ENCODE assay signal across 8 cellular contexts in the genomic region with DNA sequence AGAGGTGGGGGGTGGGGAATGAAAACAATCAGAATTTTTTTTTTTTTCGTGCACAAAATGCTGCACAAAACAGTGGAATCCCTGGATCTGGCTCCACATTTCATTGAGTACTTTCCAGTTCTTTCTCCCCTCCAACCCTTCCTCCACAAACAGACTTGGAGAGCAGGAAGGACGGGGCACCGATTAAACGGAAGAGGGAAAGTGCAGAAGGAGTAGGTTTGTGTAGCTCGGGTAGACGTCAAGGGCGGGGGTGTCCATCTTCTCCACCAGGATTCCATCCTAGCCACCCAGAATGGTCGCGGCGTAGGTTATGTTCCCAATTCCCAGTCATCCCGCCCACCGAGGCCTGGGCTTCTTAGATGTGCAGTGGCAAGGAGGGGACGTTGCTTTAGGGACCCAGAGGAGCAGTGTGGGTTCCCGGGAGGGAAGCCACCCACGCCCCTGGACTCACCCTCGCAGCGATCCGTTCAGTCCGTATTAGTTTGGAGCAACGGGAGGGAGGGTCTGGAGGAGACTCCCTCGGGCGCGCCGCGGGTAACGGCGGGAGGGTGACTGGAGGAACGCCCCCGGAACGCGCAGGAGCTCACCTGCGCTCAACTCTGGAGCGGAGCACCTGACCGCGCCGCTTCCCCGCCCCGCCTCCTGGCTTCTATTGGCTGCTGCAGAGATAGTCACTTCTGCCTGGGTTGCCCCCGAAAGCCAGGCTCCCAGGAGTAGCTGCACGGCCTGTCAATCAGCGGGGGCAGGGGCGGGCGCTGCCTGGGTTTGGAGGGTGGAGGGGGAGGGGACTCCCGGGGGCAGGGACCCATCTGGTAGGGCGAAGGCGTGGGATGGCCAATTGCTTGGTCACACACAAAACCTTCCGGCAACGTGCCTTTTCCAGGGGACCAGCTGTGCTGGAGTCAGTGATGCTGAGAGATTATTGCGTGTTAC.
DNase-seq lines count a peak whose midpoint lies in the region; ATAC-seq and TF ChIP-seq lines count a peak whose summit lies in the region.

A gene with protein sequence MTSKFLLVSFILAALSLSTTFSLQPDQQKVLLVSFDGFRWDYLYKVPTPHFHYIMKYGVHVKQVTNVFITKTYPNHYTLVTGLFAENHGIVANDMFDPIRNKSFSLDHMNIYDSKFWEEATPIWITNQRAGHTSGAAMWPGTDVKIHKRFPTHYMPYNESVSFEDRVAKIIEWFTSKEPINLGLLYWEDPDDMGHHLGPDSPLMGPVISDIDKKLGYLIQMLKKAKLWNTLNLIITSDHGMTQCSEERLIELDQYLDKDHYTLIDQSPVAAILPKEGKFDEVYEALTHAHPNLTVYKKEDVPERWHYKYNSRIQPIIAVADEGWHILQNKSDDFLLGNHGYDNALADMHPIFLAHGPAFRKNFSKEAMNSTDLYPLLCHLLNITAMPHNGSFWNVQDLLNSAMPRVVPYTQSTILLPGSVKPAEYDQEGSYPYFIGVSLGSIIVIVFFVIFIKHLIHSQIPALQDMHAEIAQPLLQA (minus strand): TSS at position 624 of the 933 bp plus-strand sequence. CDS start 2,718 bp downstream, outside the sequence.

- DNase-seq in GM12865 (ENCODE audit: low read depth) (peak; percentile 38), NCI-H1436 (lab: John Stamatoyannopoulos, UW) (peak; percentile 92), cerebellar cortex (ENCODE audit: low spot score) (peak; percentile 95), SHP77 treated with DMSO at 0.1 percent for 48 hours (lab: John Stamatoyannopoulos, UW) (no peak)
- peak; percentile 32 for DNase-seq in activated CD4-positive, alpha-beta T cell treated with anti-CD3 and anti-CD28 coated beads for 1 hour
- DNase-seq in stimulated activated CD4-positive, alpha-beta T cell treated with anti-CD3 and anti-CD28 coated beads, Interleukin-15, amount 100 ng/mL, for 48 hours (ENCODE audit: low read depth in 2 of 2): peak; percentile 30 to 54

- H3K4me3 ChIP-seq in GM12865 (ENCODE audit: low read depth, low read length): peak within 1 kb of the TSS; percentile 15

- TF ChIP-seq CTCF in GM12865 (IDR thresholded peaks at IDR 0.05; ENCODE audit: insufficient read depth, low read depth, low read length, missing control alignments): no peak

- no peaks in the 10 kb centered on the region for H3K27me3 ChIP-seq in layer of hippocampus (ENCODE audit: control insufficient read depth, insufficient read depth, low read length)

- peak; percentile 91 for ATAC-seq in HG02571 (IDR thresholded peaks at IDR 0.05; ENCODE audit: unreplicated experiment)

- H3K27ac ChIP-seq in layer of hippocampus (ENCODE audit: low read depth, low read length): peak within 1 kb of the TSS; percentile 1
